1 cellular context compared by ENCODE assay signal in the genomic region with DNA sequence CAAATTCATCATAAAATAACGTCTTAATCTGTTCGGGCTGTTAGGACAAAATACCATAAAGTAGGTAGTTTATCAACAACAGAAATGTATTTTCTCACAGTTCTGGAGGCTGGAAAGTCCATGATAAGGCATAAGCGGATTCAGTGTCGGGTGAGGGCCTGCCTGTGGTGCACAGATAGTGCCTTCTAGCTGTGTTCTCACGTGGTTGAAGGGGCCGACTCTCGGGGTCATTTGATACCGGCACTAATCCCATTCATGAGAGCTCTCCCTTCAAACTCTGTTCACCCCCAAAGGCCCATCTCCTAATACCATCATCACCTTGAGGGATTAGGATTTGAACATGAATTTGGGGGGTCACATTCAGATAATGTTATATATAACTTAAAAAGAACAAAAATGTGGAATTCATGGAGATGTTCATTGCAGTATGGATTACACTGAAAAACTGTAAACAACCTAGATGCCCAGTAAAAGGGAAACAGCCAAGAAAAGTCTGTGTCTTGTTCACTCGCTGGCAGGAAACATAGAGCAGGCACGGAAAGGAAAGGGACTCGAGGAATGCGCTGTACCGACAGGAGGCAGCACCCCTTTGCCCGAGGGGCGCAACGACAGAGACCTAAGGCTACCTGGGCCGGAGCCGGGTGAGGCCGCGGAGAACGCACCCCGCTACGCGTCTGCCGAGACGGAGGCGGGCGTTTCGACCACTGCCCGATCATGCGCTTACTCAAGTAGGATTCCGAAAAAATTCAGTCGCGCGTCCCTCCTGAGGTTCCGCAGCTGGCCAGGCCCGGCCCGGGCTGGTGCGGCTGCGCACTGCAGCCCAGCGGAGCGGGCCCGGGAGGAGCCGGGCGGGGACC.
A peak's percentile ranks its signal among the peaks of the same experiment; 100 is the strongest.
TF ChIP-seq lines count a peak whose summit lies in the region.

No MANE protein-coding gene starts in this region.

TF ChIP-seq in K562, 482 proteins besides CTCF, POLR2A, EP300 and RAD21 (continued from another document and continues in another):
- TF ChIP-seq, protein P1, sequence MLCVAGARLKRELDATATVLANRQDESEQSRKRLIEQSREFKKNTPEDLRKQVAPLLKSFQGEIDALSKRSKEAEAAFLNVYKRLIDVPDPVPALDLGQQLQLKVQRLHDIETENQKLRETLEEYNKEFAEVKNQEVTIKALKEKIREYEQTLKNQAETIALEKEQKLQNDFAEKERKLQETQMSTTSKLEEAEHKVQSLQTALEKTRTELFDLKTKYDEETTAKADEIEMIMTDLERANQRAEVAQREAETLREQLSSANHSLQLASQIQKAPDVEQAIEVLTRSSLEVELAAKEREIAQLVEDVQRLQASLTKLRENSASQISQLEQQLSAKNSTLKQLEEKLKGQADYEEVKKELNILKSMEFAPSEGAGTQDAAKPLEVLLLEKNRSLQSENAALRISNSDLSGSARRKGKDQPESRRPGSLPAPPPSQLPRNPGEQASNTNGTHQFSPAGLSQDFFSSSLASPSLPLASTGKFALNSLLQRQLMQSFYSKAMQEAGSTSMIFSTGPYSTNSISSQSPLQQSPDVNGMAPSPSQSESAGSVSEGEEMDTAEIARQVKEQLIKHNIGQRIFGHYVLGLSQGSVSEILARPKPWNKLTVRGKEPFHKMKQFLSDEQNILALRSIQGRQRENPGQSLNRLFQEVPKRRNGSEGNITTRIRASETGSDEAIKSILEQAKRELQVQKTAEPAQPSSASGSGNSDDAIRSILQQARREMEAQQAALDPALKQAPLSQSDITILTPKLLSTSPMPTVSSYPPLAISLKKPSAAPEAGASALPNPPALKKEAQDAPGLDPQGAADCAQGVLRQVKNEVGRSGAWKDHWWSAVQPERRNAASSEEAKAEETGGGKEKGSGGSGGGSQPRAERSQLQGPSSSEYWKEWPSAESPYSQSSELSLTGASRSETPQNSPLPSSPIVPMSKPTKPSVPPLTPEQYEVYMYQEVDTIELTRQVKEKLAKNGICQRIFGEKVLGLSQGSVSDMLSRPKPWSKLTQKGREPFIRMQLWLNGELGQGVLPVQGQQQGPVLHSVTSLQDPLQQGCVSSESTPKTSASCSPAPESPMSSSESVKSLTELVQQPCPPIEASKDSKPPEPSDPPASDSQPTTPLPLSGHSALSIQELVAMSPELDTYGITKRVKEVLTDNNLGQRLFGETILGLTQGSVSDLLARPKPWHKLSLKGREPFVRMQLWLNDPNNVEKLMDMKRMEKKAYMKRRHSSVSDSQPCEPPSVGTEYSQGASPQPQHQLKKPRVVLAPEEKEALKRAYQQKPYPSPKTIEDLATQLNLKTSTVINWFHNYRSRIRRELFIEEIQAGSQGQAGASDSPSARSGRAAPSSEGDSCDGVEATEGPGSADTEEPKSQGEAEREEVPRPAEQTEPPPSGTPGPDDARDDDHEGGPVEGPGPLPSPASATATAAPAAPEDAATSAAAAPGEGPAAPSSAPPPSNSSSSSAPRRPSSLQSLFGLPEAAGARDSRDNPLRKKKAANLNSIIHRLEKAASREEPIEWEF (CRISPR knock-in tag; IDR thresholded peaks at IDR 0.05), result peak; percentile 92
- TF ChIP-seq NCOA2 (IDR thresholded peaks at IDR 0.05; ENCODE audit: partially characterized antibody in 2 of 2) (peak in 1 of 2 experiments; percentile 90), U2AF2 (optimal IDR thresholded peaks at IDR 0.05; ENCODE audit: low read depth, low read length) (no peak), PCBP2 (IDR thresholded peaks at IDR 0.05; ENCODE audit: low read depth, low read length, poor library complexity, severe bottlenecking) (no peak), ASH1L (IDR thresholded peaks at IDR 0.05; ENCODE audit: borderline replicate concordance, low read depth, partially characterized antibody) (no peak), BRD9 (IDR thresholded peaks at IDR 0.05; ENCODE audit: low read depth, partially characterized antibody) (peak; percentile 81), C11orf30 (IDR thresholded peaks at IDR 0.05; ENCODE audit: low read depth) (no peak), POLR2H (tag; IDR thresholded peaks at IDR 0.05; ENCODE audit: low read depth) (peak; percentile 71), CAMTA2 (CRISPR knock-in tag; conservative IDR thresholded peaks at IDR 0.05) (no peak), SIX5 (IDR thresholded peaks at IDR 0.05; ENCODE audit: borderline replicate concordance in 1 of 2, insufficient read depth in 1 of 2, low read depth in 1 of 2, low read length in 2 of 2) (no peak), BRCA1 (IDR thresholded peaks at IDR 0.05) (no peak), BRCA1 (CRISPR knock-in tag; IDR thresholded peaks at IDR 0.05) (no peak), DNMT1 (IDR thresholded peaks at IDR 0.05) (no peak; the same call in 1 of the 2 replicates), FOSL1 (tag; conservative IDR thresholded peaks at IDR 0.05) (peak; percentile 89), ZBTB17 (CRISPR knock-in tag; IDR thresholded peaks at IDR 0.05) (no peak; the same call in 1 of the 2 replicates), HNRNPL (IDR thresholded peaks at IDR 0.05; ENCODE audit: low read depth, low read length) (no peak), CTBP1 (IDR thresholded peaks at IDR 0.05; ENCODE audit: borderline replicate concordance) (peak; percentile 45), ZNF408 (CRISPR knock-in tag; IDR thresholded peaks at IDR 0.05; ENCODE audit: low read depth) (no peak), HEY1 (CRISPR knock-in tag; IDR thresholded peaks at IDR 0.05; ENCODE audit: borderline replicate concordance) (no peak), ZC3H8 (IDR thresholded peaks at IDR 0.05) (no peak), SNIP1 (IDR thresholded peaks at IDR 0.05; ENCODE audit: low read depth) (peak; percentile 12; the same call in 1 of the 2 replicates), TFAM (CRISPR knock-in tag; conservative IDR thresholded peaks at IDR 0.05) (no peak), PHF20 (IDR thresholded peaks at IDR 0.05; ENCODE audit: partially characterized antibody) (peak; percentile 34), ZNF57 (CRISPR knock-in tag; IDR thresholded peaks at IDR 0.05) (no peak), PURB (CRISPR knock-in tag; IDR thresholded peaks at IDR 0.05; ENCODE audit: low read depth) (no peak), GTF2F1 (IDR thresholded peaks at IDR 0.05; ENCODE audit: low read depth, low read length) (no peak)
- TF ChIP-seq, protein P2, sequence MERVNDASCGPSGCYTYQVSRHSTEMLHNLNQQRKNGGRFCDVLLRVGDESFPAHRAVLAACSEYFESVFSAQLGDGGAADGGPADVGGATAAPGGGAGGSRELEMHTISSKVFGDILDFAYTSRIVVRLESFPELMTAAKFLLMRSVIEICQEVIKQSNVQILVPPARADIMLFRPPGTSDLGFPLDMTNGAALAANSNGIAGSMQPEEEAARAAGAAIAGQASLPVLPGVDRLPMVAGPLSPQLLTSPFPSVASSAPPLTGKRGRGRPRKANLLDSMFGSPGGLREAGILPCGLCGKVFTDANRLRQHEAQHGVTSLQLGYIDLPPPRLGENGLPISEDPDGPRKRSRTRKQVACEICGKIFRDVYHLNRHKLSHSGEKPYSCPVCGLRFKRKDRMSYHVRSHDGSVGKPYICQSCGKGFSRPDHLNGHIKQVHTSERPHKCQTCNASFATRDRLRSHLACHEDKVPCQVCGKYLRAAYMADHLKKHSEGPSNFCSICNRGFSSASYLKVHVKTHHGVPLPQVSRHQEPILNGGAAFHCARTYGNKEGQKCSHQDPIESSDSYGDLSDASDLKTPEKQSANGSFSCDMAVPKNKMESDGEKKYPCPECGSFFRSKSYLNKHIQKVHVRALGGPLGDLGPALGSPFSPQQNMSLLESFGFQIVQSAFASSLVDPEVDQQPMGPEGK (CRISPR knock-in tag; IDR thresholded peaks at IDR 0.05; ENCODE audit: borderline replicate concordance), result no peak
- TF ChIP-seq, protein P3, sequence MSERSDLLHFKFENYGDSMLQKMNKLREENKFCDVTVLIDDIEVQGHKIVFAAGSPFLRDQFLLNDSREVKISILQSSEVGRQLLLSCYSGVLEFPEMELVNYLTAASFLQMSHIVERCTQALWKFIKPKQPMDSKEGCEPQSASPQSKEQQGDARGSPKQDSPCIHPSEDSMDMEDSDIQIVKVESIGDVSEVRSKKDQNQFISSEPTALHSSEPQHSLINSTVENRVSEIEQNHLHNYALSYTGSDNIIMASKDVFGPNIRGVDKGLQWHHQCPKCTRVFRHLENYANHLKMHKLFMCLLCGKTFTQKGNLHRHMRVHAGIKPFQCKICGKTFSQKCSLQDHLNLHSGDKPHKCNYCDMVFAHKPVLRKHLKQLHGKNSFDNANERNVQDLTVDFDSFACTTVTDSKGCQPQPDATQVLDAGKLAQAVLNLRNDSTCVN (CRISPR knock-in tag; IDR thresholded peaks at IDR 0.05), result no peak
- TF ChIP-seq, protein P4, sequence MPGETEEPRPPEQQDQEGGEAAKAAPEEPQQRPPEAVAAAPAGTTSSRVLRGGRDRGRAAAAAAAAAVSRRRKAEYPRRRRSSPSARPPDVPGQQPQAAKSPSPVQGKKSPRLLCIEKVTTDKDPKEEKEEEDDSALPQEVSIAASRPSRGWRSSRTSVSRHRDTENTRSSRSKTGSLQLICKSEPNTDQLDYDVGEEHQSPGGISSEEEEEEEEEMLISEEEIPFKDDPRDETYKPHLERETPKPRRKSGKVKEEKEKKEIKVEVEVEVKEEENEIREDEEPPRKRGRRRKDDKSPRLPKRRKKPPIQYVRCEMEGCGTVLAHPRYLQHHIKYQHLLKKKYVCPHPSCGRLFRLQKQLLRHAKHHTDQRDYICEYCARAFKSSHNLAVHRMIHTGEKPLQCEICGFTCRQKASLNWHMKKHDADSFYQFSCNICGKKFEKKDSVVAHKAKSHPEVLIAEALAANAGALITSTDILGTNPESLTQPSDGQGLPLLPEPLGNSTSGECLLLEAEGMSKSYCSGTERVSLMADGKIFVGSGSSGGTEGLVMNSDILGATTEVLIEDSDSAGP (CRISPR knock-in tag; IDR thresholded peaks at IDR 0.05), result no peak
- TF ChIP-seq, protein P5, sequence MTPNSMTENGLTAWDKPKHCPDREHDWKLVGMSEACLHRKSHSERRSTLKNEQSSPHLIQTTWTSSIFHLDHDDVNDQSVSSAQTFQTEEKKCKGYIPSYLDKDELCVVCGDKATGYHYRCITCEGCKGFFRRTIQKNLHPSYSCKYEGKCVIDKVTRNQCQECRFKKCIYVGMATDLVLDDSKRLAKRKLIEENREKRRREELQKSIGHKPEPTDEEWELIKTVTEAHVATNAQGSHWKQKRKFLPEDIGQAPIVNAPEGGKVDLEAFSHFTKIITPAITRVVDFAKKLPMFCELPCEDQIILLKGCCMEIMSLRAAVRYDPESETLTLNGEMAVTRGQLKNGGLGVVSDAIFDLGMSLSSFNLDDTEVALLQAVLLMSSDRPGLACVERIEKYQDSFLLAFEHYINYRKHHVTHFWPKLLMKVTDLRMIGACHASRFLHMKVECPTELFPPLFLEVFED (CRISPR knock-in tag; conservative IDR thresholded peaks at IDR 0.05), result 0 out of 2 replicates have a peak, but pooled peaks have one; percentile 37
- TF ChIP-seq, protein P6, sequence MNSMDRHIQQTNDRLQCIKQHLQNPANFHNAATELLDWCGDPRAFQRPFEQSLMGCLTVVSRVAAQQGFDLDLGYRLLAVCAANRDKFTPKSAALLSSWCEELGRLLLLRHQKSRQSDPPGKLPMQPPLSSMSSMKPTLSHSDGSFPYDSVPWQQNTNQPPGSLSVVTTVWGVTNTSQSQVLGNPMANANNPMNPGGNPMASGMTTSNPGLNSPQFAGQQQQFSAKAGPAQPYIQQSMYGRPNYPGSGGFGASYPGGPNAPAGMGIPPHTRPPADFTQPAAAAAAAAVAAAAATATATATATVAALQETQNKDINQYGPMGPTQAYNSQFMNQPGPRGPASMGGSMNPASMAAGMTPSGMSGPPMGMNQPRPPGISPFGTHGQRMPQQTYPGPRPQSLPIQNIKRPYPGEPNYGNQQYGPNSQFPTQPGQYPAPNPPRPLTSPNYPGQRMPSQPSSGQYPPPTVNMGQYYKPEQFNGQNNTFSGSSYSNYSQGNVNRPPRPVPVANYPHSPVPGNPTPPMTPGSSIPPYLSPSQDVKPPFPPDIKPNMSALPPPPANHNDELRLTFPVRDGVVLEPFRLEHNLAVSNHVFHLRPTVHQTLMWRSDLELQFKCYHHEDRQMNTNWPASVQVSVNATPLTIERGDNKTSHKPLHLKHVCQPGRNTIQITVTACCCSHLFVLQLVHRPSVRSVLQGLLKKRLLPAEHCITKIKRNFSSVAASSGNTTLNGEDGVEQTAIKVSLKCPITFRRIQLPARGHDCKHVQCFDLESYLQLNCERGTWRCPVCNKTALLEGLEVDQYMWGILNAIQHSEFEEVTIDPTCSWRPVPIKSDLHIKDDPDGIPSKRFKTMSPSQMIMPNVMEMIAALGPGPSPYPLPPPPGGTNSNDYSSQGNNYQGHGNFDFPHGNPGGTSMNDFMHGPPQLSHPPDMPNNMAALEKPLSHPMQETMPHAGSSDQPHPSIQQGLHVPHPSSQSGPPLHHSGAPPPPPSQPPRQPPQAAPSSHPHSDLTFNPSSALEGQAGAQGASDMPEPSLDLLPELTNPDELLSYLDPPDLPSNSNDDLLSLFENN (IDR thresholded peaks at IDR 0.05; ENCODE audit: low read depth in 2 of 2, low read length in 2 of 2), result peak in 1 of 2 experiments; percentile 99; a peak in 2 of 4 replicates
- TF ChIP-seq, protein P7, sequence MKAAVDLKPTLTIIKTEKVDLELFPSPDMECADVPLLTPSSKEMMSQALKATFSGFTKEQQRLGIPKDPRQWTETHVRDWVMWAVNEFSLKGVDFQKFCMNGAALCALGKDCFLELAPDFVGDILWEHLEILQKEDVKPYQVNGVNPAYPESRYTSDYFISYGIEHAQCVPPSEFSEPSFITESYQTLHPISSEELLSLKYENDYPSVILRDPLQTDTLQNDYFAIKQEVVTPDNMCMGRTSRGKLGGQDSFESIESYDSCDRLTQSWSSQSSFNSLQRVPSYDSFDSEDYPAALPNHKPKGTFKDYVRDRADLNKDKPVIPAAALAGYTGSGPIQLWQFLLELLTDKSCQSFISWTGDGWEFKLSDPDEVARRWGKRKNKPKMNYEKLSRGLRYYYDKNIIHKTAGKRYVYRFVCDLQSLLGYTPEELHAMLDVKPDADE (conservative IDR thresholded peaks at IDR 0.05; ENCODE audit: control insufficient read depth, low read depth, low read length), result peak; percentile 73; the same call in 1 of the 2 replicates
- TF ChIP-seq, protein P8, sequence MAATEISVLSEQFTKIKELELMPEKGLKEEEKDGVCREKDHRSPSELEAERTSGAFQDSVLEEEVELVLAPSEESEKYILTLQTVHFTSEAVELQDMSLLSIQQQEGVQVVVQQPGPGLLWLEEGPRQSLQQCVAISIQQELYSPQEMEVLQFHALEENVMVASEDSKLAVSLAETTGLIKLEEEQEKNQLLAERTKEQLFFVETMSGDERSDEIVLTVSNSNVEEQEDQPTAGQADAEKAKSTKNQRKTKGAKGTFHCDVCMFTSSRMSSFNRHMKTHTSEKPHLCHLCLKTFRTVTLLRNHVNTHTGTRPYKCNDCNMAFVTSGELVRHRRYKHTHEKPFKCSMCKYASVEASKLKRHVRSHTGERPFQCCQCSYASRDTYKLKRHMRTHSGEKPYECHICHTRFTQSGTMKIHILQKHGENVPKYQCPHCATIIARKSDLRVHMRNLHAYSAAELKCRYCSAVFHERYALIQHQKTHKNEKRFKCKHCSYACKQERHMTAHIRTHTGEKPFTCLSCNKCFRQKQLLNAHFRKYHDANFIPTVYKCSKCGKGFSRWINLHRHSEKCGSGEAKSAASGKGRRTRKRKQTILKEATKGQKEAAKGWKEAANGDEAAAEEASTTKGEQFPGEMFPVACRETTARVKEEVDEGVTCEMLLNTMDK (IDR thresholded peaks at IDR 0.05; ENCODE audit: borderline replicate concordance, insufficient read depth, low read depth, low read length, poor library complexity, severe bottlenecking), result peak; percentile 87
